Comparison of ENCODE assay signal across 9 cellular contexts in the genomic region with DNA sequence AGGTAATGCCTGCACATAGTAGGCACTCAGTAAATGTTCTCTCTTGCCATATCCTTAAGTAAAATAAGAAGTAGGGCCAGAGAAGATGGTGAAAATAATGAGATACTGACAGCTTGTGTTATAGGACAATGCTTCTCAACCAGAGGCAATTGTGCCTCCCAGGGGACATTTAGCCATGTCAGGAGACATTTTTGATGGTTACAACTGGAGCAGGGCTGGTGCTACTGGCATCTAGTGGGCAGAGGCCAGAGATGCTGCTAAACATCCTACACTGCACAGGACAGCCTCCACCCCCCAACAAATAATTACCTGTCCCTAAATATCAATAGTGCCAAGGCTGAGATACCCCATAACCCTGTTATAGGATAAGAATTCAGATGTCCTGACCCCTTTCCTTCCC. TPM values are rescaled to one million over a fixed set of nuclear protein-coding genes. Genes with fewer than 3 reads are reported as not detected.
A peak's percentile ranks its signal among the peaks of the same experiment; 100 is the strongest.
DNase-seq lines count a peak whose midpoint lies in the region; ATAC-seq and TF ChIP-seq lines count a peak whose summit lies in the region.
"Had no signal": no experiment of that assay in that cellular context is flagged by ENCODE, and none has a peak within 500 bp of the region (broad histone marks: within the 10 kb centered on the region; RNA-seq: fewer than 3 reads in every experiment).

No MANE protein-coding gene starts in this region.

- H3K4me2 ChIP-seq in BLaER1 treated with 17β-estradiol and CSF1 and Interleukin-3, amounts not matched to agents 10 nM and 100 nM: peak overlapping the region; percentile 83 to 98 (median 92)

- CTCF ChIA-PET in activated B cell treated with CpG ODN at 0.5 μM for 24 hours (lab: Charles Lee): interaction anchor here (0.8 to 4.2 kb wide), 6 partner anchors 28 to 698 kb away, joined by 5 to 53 read pairs (median 26); partner anchors contain the start of gene RFFL

- H3K9me3 ChIP-seq in BLaER1 treated with 17β-estradiol and CSF1 and Interleukin-3, amounts not matched to agents 10 nM and 100 nM (replicated peaks in 1 of 11): no peaks in the 10 kb centered on the region
- no peaks in the 10 kb centered on the region for H3K9me3 ChIP-seq in body of pancreas

- peak overlapping the region; percentile 65 for H3K4me3 Mint-ChIP-seq in activated B cell treated with CpG ODN at 0.5 μM for 24 hours

- peaks cover 9% of the 10 kb centered on the region for H3K36me3 Mint-ChIP-seq in activated B cell treated with CpG ODN at 0.5 μM for 24 hours (ENCODE audit: low read depth)

- H3K4me3 ChIP-seq in BLaER1 treated with 17β-estradiol and CSF1 and Interleukin-3, amounts not matched to agents 10 nM and 100 nM: peak overlapping the region in 7 of 10 experiments; percentile 73 to 88 (median 78); a peak in 9 of 20 replicates
- H3K4me3 ChIP-seq in kidney epithelial cell (ENCODE audit: low read depth, low read length) (no peak overlapping the region), body of pancreas (no peak overlapping the region)

- DNase-seq in H4 (ENCODE audit: low spot score) (peak; percentile 51), activated B cell treated with CpG ODN at 0.5 μM for 24 hours (no peak), kidney epithelial cell (ENCODE audit: low read depth) (no peak), body of pancreas (no peak), NCI-H1092 treated with DMSO at 0.1 percent for 48 hours (lab: John Stamatoyannopoulos, UW) (no peak)

- intact Hi-C loops in activated B cell treated with CpG ODN at 0.5 μM for 24 hours (cut with micrococcal nuclease) (no loop called here), body of pancreas (cut with DNase I) (loop anchor here (10.0 kb wide), 1 partner anchor 573 kb away; no protein-coding TSS in a partner anchor)

- H3K27me3 Mint-ChIP-seq in activated B cell treated with CpG ODN at 0.5 μM for 24 hours: peaks cover 2% of the 10 kb centered on the region

- no peaks in the 10 kb centered on the region for H3K27me3 ChIP-seq in BLaER1 treated with 17β-estradiol and CSF1 and Interleukin-3, amounts not matched to agents 10 nM and 100 nM
- H3K27me3 ChIP-seq in kidney epithelial cell (ENCODE audit: control insufficient read depth, insufficient read depth, low read length): peaks cover 3% of the 10 kb centered on the region
- no peaks in the 10 kb centered on the region for H3K27me3 ChIP-seq in body of pancreas

- peak overlapping the region in 9 of 11 experiments; percentile 81 to 90 (median 85); a peak in 15 of 22 replicates for H3K9ac ChIP-seq in BLaER1 treated with 17β-estradiol and CSF1 and Interleukin-3, amounts not matched to agents 10 nM and 100 nM

- TF ChIP-seq CTCF in activated B cell treated with CpG ODN at 0.5 μM for 24 hours (IDR thresholded peaks at IDR 0.05): no peak
- TF ChIP-seq CTCF in kidney epithelial cell (IDR thresholded peaks at IDR 0.05; ENCODE audit: insufficient read depth, low read length, poor library complexity, severe bottlenecking): peak; percentile 35
- TF ChIP-seq CTCF in body of pancreas (IDR thresholded peaks at IDR 0.05): no peak

- H3K27ac Mint-ChIP-seq in activated B cell treated with CpG ODN at 0.5 μM for 24 hours: peak overlapping the region; percentile 12

- no peaks in the 10 kb centered on the region for H4K20me1 ChIP-seq in BLaER1 treated with 17β-estradiol and CSF1 and Interleukin-3, amounts not matched to agents 10 nM and 100 nM

- H3K4me1 ChIP-seq in BLaER1 treated with 17β-estradiol and CSF1 and Interleukin-3, amounts not matched to agents 10 nM and 100 nM: peaks cover 12 to 48% (median 30%) of the 10 kb centered on the region in 10 experiments
- H3K4me1 ChIP-seq in body of pancreas: peaks cover 17% of the 10 kb centered on the region

- TF ChIP-seq POLR2A in body of pancreas (IDR thresholded peaks at IDR 0.05): no peak

- ATAC-seq in activated B cell treated with CpG ODN at 0.5 μM for 24 hours (ENCODE audit: low read depth): no peak
- no peak for ATAC-seq in body of pancreas
- ATAC-seq in HG03039 (IDR thresholded peaks at IDR 0.05; ENCODE audit: unreplicated experiment): no peak
- no peak for ATAC-seq in HG03520 (IDR thresholded peaks at IDR 0.05; ENCODE audit: unreplicated experiment)

- POLR2A ChIA-PET in activated B cell treated with CpG ODN at 0.5 μM for 24 hours (lab: Charles Lee): interaction anchor here (2.9 kb wide), 1 partner anchor 29 kb away, joined by 19 read pairs; no protein-coding TSS in a partner anchor

- H3K9me3 Mint-ChIP-seq in activated B cell treated with CpG ODN at 0.5 μM for 24 hours: no peaks in the 10 kb centered on the region

- peak overlapping the region in 7 of 11 experiments; percentile 82 to 89 (median 86); a peak in 9 of 22 replicates for H3K27ac ChIP-seq in BLaER1 treated with 17β-estradiol and CSF1 and Interleukin-3, amounts not matched to agents 10 nM and 100 nM
- H3K27ac ChIP-seq in body of pancreas: no peak overlapping the region

- peaks cover 0 to 40% (median 15%) of the 10 kb centered on the region in 11 experiments; a peak in 13 of 22 replicates for H3K36me3 ChIP-seq in BLaER1 treated with 17β-estradiol and CSF1 and Interleukin-3, amounts not matched to agents 10 nM and 100 nM
- H3K36me3 ChIP-seq in kidney epithelial cell (ENCODE audit: control insufficient read depth, insufficient read depth, low read length): no peaks in the 10 kb centered on the region
- H3K36me3 ChIP-seq in body of pancreas (replicated peaks in 1 of 2; ENCODE audit: insufficient read depth in 1 of 2, low read depth in 2 of 2): no peaks in the 10 kb centered on the region

- peaks cover 31% of the 10 kb centered on the region for H3K4me1 Mint-ChIP-seq in activated B cell treated with CpG ODN at 0.5 μM for 24 hours

RNA-seq across cellular contexts. Expression of gene RAD51D, which starts 1.7 kb away (rescaled TPM):
- total RNA-seq in H4 (2014; rRNA removed; shearing (Covaris generic)): 11.8 and 11.9 TPM in 2 replicates
- total RNA-seq in activated B cell treated with CpG ODN at 0.5 μM for 24 hours (17.0 and 22.9 TPM in 2 replicates), kidney epithelial cell (13.7 and 18.4 TPM in 2 replicates), body of pancreas (10 to 100 TPM in 1 of 2 donors, 1 to 10 TPM in 1; 3.4 to 16.2 TPM)

RNA-seq across cellular contexts. Expression of gene FNDC8, which starts 3.4 kb away (rescaled TPM):
- total RNA-seq in H4 (2014; rRNA removed; shearing (Covaris generic)): 0.25 TPM in 1 of 2 replicates, not detected in the other
- not detected in 2 replicates for total RNA-seq in activated B cell treated with CpG ODN at 0.5 μM for 24 hours
- total RNA-seq in kidney epithelial cell: not detected in 2 replicates
- total RNA-seq in body of pancreas: not detected
- total RNA-seq: subcutaneous adipose tissue had no signal

RNA-seq across cellular contexts. Expression of gene NLE1, which starts 24.1 kb away (rescaled TPM):
- 17.6 and 20.2 TPM in 2 replicates for total RNA-seq in H4 (2014; rRNA removed; shearing (Covaris generic))
- total RNA-seq in activated B cell treated with CpG ODN at 0.5 μM for 24 hours (22.1 and 26.3 TPM in 2 replicates), kidney epithelial cell (19.3 and 29.7 TPM in 2 replicates), body of pancreas (10 to 100 TPM; 12.9 to 17.9 TPM)

RNA-seq across cellular contexts. Expression of gene UNC45B, which starts 29.6 kb away (rescaled TPM):
- total RNA-seq in H4 (2014; rRNA removed; shearing (Covaris generic)): not detected in 2 replicates
- not detected in 2 replicates for total RNA-seq in activated B cell treated with CpG ODN at 0.5 μM for 24 hours
- total RNA-seq in kidney epithelial cell: not detected in 2 replicates
- total RNA-seq in body of pancreas: not detected
- total RNA-seq: subcutaneous adipose tissue had no signal

RNA-seq across cellular contexts. Expression of gene RFFL, which starts 54.5 kb away (rescaled TPM):
- 18.5 and 20.7 TPM in 2 replicates for total RNA-seq in H4 (2014; rRNA removed; shearing (Covaris generic))
- total RNA-seq in activated B cell treated with CpG ODN at 0.5 μM for 24 hours (31.5 and 34.1 TPM in 2 replicates), kidney epithelial cell (13.8 and 14.1 TPM in 2 replicates), body of pancreas (10 to 100 TPM; 11.9 to 17.8 TPM)

Comparison
In these comparisons a context has a peak if more than half of its experiments do, and no peak if none do; other contexts are left out.
1. H3K27ac ChIP-seq: peak in BLaER1 treated with 17β-estradiol and CSF1 and Interleukin-3, amounts not matched to agents 10 nM and 100 nM (7 of 11); none in body of pancreas (0 of 4).
2. H3K4me3 ChIP-seq: peak in BLaER1 treated with 17β-estradiol and CSF1 and Interleukin-3, amounts not matched to agents 10 nM and 100 nM (7 of 10); none in kidney epithelial cell (single experiment) and body of pancreas (0 of 2).